Comparison of ENCODE assay signal across 2 cellular contexts in the genomic region with DNA sequence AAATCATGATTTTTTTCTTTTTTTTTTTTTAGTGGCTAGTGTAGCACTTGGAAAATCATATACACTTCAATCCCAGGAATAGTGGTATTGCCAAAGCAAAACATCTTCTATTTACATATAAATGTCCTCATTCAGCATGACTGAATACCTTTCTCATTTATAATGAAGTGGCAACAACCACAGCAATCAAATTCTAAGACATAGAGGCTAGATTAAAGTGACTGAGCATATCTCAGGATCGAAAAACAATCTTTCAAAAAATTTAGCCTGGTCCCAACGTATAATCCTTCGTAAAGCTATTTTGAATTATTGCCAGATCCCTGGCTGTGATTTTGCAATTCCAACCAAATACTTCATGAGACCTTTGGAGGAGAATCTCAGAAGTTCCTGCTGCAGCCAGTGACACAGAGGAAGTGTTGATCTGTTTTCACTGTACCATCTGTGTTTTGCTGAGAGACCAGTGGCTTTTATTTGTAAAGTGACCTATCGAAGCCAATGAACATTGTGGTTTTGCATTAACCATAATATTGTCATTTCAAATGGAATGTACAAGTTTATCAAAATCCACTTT.
TF ChIP-seq lines count a peak whose summit lies in the region.

No MANE protein-coding gene starts in this region.

TF ChIP-seq in GM23338, 12 proteins besides CTCF, POLR2A, EP300 and RAD21 (continued from another document):
- TF ChIP-seq ZNF462 (CRISPR knock-in tag; IDR thresholded peaks at IDR 0.05) (peak; percentile 73), STAT1 (IDR thresholded peaks at IDR 0.05; ENCODE audit: unreplicated experiment) (no peak)

TF ChIP-seq in WTC11, 78 proteins besides CTCF, POLR2A, EP300 and RAD21 (continued from another document):
- TF ChIP-seq, protein P1, sequence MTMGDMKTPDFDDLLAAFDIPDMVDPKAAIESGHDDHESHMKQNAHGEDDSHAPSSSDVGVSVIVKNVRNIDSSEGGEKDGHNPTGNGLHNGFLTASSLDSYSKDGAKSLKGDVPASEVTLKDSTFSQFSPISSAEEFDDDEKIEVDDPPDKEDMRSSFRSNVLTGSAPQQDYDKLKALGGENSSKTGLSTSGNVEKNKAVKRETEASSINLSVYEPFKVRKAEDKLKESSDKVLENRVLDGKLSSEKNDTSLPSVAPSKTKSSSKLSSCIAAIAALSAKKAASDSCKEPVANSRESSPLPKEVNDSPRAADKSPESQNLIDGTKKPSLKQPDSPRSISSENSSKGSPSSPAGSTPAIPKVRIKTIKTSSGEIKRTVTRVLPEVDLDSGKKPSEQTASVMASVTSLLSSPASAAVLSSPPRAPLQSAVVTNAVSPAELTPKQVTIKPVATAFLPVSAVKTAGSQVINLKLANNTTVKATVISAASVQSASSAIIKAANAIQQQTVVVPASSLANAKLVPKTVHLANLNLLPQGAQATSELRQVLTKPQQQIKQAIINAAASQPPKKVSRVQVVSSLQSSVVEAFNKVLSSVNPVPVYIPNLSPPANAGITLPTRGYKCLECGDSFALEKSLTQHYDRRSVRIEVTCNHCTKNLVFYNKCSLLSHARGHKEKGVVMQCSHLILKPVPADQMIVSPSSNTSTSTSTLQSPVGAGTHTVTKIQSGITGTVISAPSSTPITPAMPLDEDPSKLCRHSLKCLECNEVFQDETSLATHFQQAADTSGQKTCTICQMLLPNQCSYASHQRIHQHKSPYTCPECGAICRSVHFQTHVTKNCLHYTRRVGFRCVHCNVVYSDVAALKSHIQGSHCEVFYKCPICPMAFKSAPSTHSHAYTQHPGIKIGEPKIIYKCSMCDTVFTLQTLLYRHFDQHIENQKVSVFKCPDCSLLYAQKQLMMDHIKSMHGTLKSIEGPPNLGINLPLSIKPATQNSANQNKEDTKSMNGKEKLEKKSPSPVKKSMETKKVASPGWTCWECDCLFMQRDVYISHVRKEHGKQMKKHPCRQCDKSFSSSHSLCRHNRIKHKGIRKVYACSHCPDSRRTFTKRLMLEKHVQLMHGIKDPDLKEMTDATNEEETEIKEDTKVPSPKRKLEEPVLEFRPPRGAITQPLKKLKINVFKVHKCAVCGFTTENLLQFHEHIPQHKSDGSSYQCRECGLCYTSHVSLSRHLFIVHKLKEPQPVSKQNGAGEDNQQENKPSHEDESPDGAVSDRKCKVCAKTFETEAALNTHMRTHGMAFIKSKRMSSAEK (CRISPR knock-in tag; IDR thresholded peaks at IDR 0.05; ENCODE audit: borderline replicate concordance) = no peak
- TF ChIP-seq ZSCAN18 (CRISPR knock-in tag; IDR thresholded peaks at IDR 0.05) = no peak
- no peak for TF ChIP-seq CBFB (CRISPR knock-in tag; IDR thresholded peaks at IDR 0.05; ENCODE audit: low read depth)
- no peak for TF ChIP-seq PREB (CRISPR knock-in tag; IDR thresholded peaks at IDR 0.05; ENCODE audit: borderline replicate concordance)
- no peak for TF ChIP-seq ARID4B (CRISPR knock-in tag; IDR thresholded peaks at IDR 0.05; ENCODE audit: borderline replicate concordance)
- TF ChIP-seq, protein P2, sequence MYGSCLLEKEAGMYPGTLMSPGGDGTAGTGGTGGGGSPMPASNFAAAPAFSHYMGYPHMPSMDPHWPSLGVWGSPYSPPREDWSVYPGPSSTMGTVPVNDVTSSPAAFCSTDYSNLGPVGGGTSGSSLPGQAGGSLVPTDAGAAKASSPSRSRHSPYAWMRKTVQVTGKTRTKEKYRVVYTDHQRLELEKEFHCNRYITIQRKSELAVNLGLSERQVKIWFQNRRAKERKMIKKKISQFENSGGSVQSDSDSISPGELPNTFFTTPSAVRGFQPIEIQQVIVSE (CRISPR knock-in tag; IDR thresholded peaks at IDR 0.05; ENCODE audit: borderline replicate concordance) = no peak
- TF ChIP-seq PRRX2 (CRISPR knock-in tag; IDR thresholded peaks at IDR 0.05) = no peak
- TF ChIP-seq, protein P3, sequence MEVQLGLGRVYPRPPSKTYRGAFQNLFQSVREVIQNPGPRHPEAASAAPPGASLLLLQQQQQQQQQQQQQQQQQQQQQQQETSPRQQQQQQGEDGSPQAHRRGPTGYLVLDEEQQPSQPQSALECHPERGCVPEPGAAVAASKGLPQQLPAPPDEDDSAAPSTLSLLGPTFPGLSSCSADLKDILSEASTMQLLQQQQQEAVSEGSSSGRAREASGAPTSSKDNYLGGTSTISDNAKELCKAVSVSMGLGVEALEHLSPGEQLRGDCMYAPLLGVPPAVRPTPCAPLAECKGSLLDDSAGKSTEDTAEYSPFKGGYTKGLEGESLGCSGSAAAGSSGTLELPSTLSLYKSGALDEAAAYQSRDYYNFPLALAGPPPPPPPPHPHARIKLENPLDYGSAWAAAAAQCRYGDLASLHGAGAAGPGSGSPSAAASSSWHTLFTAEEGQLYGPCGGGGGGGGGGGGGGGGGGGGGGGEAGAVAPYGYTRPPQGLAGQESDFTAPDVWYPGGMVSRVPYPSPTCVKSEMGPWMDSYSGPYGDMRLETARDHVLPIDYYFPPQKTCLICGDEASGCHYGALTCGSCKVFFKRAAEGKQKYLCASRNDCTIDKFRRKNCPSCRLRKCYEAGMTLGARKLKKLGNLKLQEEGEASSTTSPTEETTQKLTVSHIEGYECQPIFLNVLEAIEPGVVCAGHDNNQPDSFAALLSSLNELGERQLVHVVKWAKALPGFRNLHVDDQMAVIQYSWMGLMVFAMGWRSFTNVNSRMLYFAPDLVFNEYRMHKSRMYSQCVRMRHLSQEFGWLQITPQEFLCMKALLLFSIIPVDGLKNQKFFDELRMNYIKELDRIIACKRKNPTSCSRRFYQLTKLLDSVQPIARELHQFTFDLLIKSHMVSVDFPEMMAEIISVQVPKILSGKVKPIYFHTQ (CRISPR knock-in tag; IDR thresholded peaks at IDR 0.05) = no peak
- no peak for TF ChIP-seq MXD4 (CRISPR knock-in tag; IDR thresholded peaks at IDR 0.05; ENCODE audit: borderline replicate concordance)
- no peak for TF ChIP-seq ERG (CRISPR knock-in tag; IDR thresholded peaks at IDR 0.05)
- no peak for TF ChIP-seq TCF7 (CRISPR knock-in tag; IDR thresholded peaks at IDR 0.05; ENCODE audit: low read depth)
- no peak for TF ChIP-seq TEAD4 (CRISPR knock-in tag; IDR thresholded peaks at IDR 0.05)
- TF ChIP-seq, protein P4, sequence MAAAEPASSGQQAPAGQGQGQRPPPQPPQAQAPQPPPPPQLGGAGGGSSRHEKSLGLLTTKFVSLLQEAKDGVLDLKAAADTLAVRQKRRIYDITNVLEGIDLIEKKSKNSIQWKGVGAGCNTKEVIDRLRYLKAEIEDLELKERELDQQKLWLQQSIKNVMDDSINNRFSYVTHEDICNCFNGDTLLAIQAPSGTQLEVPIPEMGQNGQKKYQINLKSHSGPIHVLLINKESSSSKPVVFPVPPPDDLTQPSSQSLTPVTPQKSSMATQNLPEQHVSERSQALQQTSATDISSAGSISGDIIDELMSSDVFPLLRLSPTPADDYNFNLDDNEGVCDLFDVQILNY (CRISPR knock-in tag; IDR thresholded peaks at IDR 0.05) = no peak
